Comparison of ENCODE assay signal across 9 cellular contexts in the genomic region with DNA sequence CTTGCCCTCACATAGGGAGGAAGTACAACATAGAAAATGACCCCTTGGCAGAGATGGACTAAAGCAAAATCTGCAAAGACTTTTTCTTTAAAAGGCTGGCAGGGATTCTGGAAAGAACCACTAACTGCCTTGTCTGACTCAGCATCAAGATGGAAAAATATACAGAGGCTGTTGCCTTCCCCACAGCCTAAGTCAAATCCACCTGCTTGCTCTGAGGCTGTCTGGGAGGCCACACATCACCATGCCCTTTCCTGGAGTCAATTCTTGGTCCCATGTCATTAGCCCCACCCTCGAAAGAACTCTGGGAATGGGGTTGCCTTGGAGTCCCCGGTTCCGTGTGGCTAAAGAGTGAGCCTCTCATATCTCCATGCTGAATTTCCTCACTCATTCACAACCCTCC. TPM values are rescaled to one million over a fixed set of nuclear protein-coding genes. Genes with fewer than 3 reads are reported as not detected.
DNase-seq lines count a peak whose midpoint lies in the region; FAIRE-seq and TF ChIP-seq lines count a peak whose summit lies in the region.
"Had no signal": no experiment of that assay in that cellular context is flagged by ENCODE, and none has a peak within 500 bp of the region (broad histone marks: within the 10 kb centered on the region; RNA-seq: fewer than 3 reads in every experiment).

No MANE protein-coding gene starts in this region.

- 49 to 50% methylated on average over 3 of the region's 3 CpGs for WGBS in esophagus squamous epithelium, 2 donors

- no peaks in the 10 kb centered on the region for H3K27me3 ChIP-seq in SU-DHL-6 (ENCODE audit: low read length)
- H3K27me3 ChIP-seq in esophagus squamous epithelium, result no peaks in the 10 kb centered on the region
- H3K27me3 ChIP-seq in skeletal muscle tissue (ENCODE audit: control insufficient read depth in 3 of 3, insufficient read depth in 3 of 3, low read length in 3 of 3), result no peaks in the 10 kb centered on the region

- H2AFZ ChIP-seq in SU-DHL-6 (ENCODE audit: low read depth, low read length, severe bottlenecking), result peak overlapping the region; percentile 60

- intact Hi-C loops in esophagus squamous epithelium (cut with DNase I), result loop anchor here (10.0 kb wide), 1 partner anchor 57 kb away; no protein-coding TSS in a partner anchor

- no peaks in the 10 kb centered on the region for H4K20me1 ChIP-seq in SU-DHL-6 (ENCODE audit: low read depth, low read length)

- no peak overlapping the region for H3K4me3 ChIP-seq in SU-DHL-6 (ENCODE audit: insufficient read depth, low read length, poor library complexity, severe bottlenecking)
- peak overlapping the region in 1 of 4 donors; percentile 5 for H3K4me3 ChIP-seq in esophagus squamous epithelium
- no peak overlapping the region for H3K4me3 ChIP-seq in skeletal muscle tissue (ENCODE audit: low read length in 3 of 3)

- TF ChIP-seq POLR2A in esophagus squamous epithelium (IDR thresholded peaks at IDR 0.05), result no peak

- peaks cover 21 to 54% (median 39%) of the 10 kb centered on the region in 3 donors for H3K4me1 ChIP-seq in esophagus squamous epithelium
- peaks cover 32 to 42% (median 33%) of the 10 kb centered on the region in 3 donors for H3K4me1 ChIP-seq in skeletal muscle tissue (ENCODE audit: control insufficient read depth in 3 of 3, insufficient read depth in 3 of 3, low read length in 3 of 3)

- no peaks in the 10 kb centered on the region for H3K9me2 ChIP-seq in SU-DHL-6 (replicated peaks; ENCODE audit: insufficient read depth, low read length)

- no peaks in the 10 kb centered on the region; the same call in none of the 2 replicates for H3F3A ChIP-seq in SU-DHL-6 (ENCODE audit: insufficient read depth)

- no peak overlapping the region for H3K4me2 ChIP-seq in SU-DHL-6 (ENCODE audit: low read depth, low read length, poor library complexity, severe bottlenecking)

- H3K36me3 ChIP-seq in SU-DHL-6 (ENCODE audit: low read length) (no peaks in the 10 kb centered on the region), esophagus squamous epithelium (no peaks in the 10 kb centered on the region), skeletal muscle tissue (ENCODE audit: control insufficient read depth in 3 of 3, insufficient read depth in 3 of 3, low read length in 3 of 3) (no peaks in the 10 kb centered on the region)

- H3K79me2 ChIP-seq in SU-DHL-6 (ENCODE audit: insufficient read depth, low read length), result no peaks in the 10 kb centered on the region

- no peak overlapping the region for H3K27ac ChIP-seq in SU-DHL-6 (ENCODE audit: low read depth, low read length)
- peak overlapping the region; percentile 67 to 92 (median 82) for H3K27ac ChIP-seq in esophagus squamous epithelium
- H3K27ac ChIP-seq in skeletal muscle tissue (ENCODE audit: low read depth, low read length), result peak overlapping the region; percentile 91

- H3K9me3 ChIP-seq in SU-DHL-6 (ENCODE audit: insufficient read depth, low read length), result no peaks in the 10 kb centered on the region
- no peaks in the 10 kb centered on the region for H3K9me3 ChIP-seq in esophagus squamous epithelium
- no peaks in the 10 kb centered on the region for H3K9me3 ChIP-seq in skeletal muscle tissue (ENCODE audit: control insufficient read depth in 3 of 3, low read length in 3 of 3)

- no peak for FAIRE-seq in RCC 7860 (lab: Jason Lieb, UNC)

- DNase-seq in Daoy (ENCODE audit: low read depth) (peak; percentile 37), esophagus squamous epithelium (lab: John Stamatoyannopoulos, UW) (no peak), OCI-M2 (lab: John Stamatoyannopoulos, UW; ENCODE audit: unreplicated experiment) (no peak), D341Med (ENCODE audit: low spot score) (no peak), COR-L47 (lab: John Stamatoyannopoulos, UW) (no peak), RCC 7860 (ENCODE audit: low spot score) (no peak)

- no peak overlapping the region for H3K9ac ChIP-seq in SU-DHL-6 (ENCODE audit: low read length)
- peak overlapping the region in 2 of 3 donors; percentile 28 to 51 for H3K9ac ChIP-seq in skeletal muscle tissue (ENCODE audit: low read depth in 1 of 3, low read length in 3 of 3)

- TF ChIP-seq CTCF in SU-DHL-6 (IDR thresholded peaks at IDR 0.05; ENCODE audit: insufficient read depth, low read length, poor library complexity, severe bottlenecking) (no peak), esophagus squamous epithelium (IDR thresholded peaks at IDR 0.05) (no peak)

RNA-seq across cellular contexts. Expression of a gene that starts 39.5 kb away (rescaled TPM):
- total RNA-seq in Daoy (2014; rRNA removed; shearing (Covaris generic)), result not detected in 2 replicates
- total RNA-seq in esophagus squamous epithelium (not detected), skeletal muscle tissue (not detected)
- total RNA-seq: left colon had no signal
